8 cellular contexts compared by ENCODE assay signal in the genomic region with DNA sequence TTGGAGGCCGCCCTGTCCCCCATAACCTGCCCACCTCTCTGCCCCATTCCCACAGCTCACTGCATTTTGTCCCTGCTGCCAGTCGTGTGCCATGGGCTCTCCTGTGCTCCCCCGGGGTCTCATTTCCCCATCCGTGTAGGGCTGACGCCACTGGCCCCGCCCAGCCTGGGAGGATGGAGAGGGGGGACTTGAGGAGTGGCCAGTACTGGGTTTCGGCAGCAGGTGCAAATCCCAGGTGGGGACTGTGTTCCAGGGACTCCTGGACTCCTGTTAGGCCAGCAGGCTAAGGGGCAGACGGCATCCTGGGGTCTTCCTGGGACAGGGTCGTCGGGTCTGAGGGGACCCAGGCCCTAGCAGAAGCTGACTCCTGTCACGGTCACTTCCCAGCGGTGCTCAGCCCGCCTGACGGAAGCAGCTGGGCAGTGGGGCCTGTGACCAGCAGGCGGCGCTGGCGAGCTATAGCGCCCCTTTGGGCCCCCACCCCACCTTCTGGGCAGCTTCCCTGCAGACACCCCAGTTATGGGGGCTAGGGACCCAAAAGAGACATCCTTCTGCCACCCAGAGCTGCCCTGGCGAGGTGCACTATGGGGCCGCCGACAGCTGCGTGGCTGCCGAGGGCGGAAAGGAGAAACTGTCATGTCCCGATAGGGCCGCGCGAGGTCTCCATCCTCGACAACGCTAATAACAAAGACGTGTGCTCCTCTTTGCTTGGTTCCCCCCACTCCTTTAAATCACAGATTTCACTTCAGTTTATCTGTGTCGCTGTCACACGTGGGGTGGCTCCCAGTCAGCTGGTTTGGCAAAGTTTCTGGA. TPM values are rescaled to one million over a fixed set of nuclear protein-coding genes. Genes with fewer than 3 reads are reported as not detected.
A peak's percentile ranks its signal among the peaks of the same experiment; 100 is the strongest.
DNase-seq lines count a peak whose midpoint lies in the region; ATAC-seq and TF ChIP-seq lines count a peak whose summit lies in the region.

No MANE protein-coding gene starts in this region.

- in situ Hi-C loops in ACHN (cut with HindIII; ENCODE audit: low pct_ligation_motif_present, low pct_unique_long_range_greater_than_20kb, low sequenced_read_pairs): no loop called here

- H3K9me3 Mint-ChIP-seq in stimulated activated memory B cell treated with anti-CD40 and anti-IgM and Interleukin-4, amounts not matched to agents 10 μg/mL and 1 μg/mL and 100 μg/mL, for 72 hours: no peaks in the 10 kb centered on the region

- H3K27ac Mint-ChIP-seq in stimulated activated memory B cell treated with anti-CD40 and anti-IgM and Interleukin-4, amounts not matched to agents 10 μg/mL and 1 μg/mL and 100 μg/mL, for 72 hours: peak overlapping the region; percentile 49

- DNase-seq in ACHN: peak; percentile 26
- DNase-seq in NCI-H460 (ENCODE audit: extremely low read depth, low read depth): peak; percentile 19
- DNase-seq in activated T-cell treated with anti-CD3 and anti-CD28 coated beads for 1 hour (ENCODE audit: low read depth): peak; percentile 46
- DNase-seq in erythroblast (lab: John Stamatoyannopoulos, UW): peak; percentile 38 to 64
- DNase-seq in myocyte (ENCODE audit: low read depth): peak; percentile 69

- no peaks in the 10 kb centered on the region for H3K36me3 Mint-ChIP-seq in stimulated activated memory B cell treated with anti-CD40 and anti-IgM and Interleukin-4, amounts not matched to agents 10 μg/mL and 1 μg/mL and 100 μg/mL, for 72 hours

- peaks cover 24% of the 10 kb centered on the region for H3K4me1 Mint-ChIP-seq in stimulated activated memory B cell treated with anti-CD40 and anti-IgM and Interleukin-4, amounts not matched to agents 10 μg/mL and 1 μg/mL and 100 μg/mL, for 72 hours

- peak overlapping the region; percentile 78 for H3K4me3 Mint-ChIP-seq in stimulated activated memory B cell treated with anti-CD40 and anti-IgM and Interleukin-4, amounts not matched to agents 10 μg/mL and 1 μg/mL and 100 μg/mL, for 72 hours

- no peak for TF ChIP-seq POLR2A in erythroblast (IDR thresholded peaks at IDR 0.05; ENCODE audit: low read length)

- ATAC-seq in GM18511 (IDR thresholded peaks at IDR 0.05; ENCODE audit: unreplicated experiment) (peak; percentile 64), GM21723 (IDR thresholded peaks at IDR 0.05; ENCODE audit: unreplicated experiment) (no peak)
- peak; percentile 57 for ATAC-seq in stimulated activated memory B cell treated with anti-CD40 and anti-IgM and Interleukin-4, amounts not matched to agents 10 μg/mL and 1 μg/mL and 100 μg/mL, for 72 hours

- H3K27me3 Mint-ChIP-seq in stimulated activated memory B cell treated with anti-CD40 and anti-IgM and Interleukin-4, amounts not matched to agents 10 μg/mL and 1 μg/mL and 100 μg/mL, for 72 hours: peaks cover 54% of the 10 kb centered on the region

RNA-seq across cellular contexts. Expression of gene MYO7A, which starts 1.0 kb away (rescaled TPM):
- 0.06 and 0.10 TPM in 2 replicates for total RNA-seq in NCI-H460 (2014; rRNA removed; shearing (Covaris generic))
- 0.41 and 0.71 TPM in 2 replicates for polyA plus RNA-seq in NCI-H460 (2014; cell fraction: nucleus; rRNA removed)
- 0.57 and 0.96 TPM in 2 replicates for total RNA-seq in myocyte
- polyA plus RNA-seq in myocyte (2012): 0.14 TPM

RNA-seq across cellular contexts. Expression of gene OMP, which starts 24.4 kb away (rescaled TPM):
- not detected in 2 replicates for total RNA-seq in NCI-H460 (2014; rRNA removed; shearing (Covaris generic))
- polyA plus RNA-seq in NCI-H460 (2014; cell fraction: nucleus; rRNA removed): not detected in 2 replicates
- not detected in 2 replicates for total RNA-seq in myocyte
- 0.25 TPM for polyA plus RNA-seq in myocyte (2012)

Comparison
In these comparisons a context has a peak if more than half of its experiments do, and no peak if none do; other contexts are left out.
1. DNase-seq: peak in every context shown above with its lines; median percentile 69 in myocyte; 51 in erythroblast; 46 in activated T-cell treated with anti-CD3 and anti-CD28 coated beads for 1 hour; 26 in ACHN; 19 in NCI-H460.